In genomic region chr2:170878505-170878904, GRCh38 we compare ENCODE assay signal across 12 cellular contexts. TPM values are rescaled to one million over a fixed set of nuclear protein-coding genes. Genes with fewer than 3 reads are reported as not detected.
A peak's percentile ranks its signal among the peaks of the same experiment; 100 is the strongest.
DNase-seq lines count a peak whose midpoint lies in the region; ATAC-seq, FAIRE-seq and TF ChIP-seq lines count a peak whose summit lies in the region.
"Had no signal": no experiment of that assay in that cellular context is flagged by ENCODE, and none has a peak within 500 bp of the region (broad histone marks: within the 10 kb centered on the region; RNA-seq: fewer than 3 reads in every experiment).

No MANE protein-coding gene starts in this region.

- POLR2A ChIA-PET in activated CD8-positive, alpha-beta T cell treated with anti-CD3 and anti-CD28 coated beads, Interleukin-2, amount 10 ng/mL, durations not matched to agents 7 days and 5 days (lab: Charles Lee): no interaction called here
- POLR2A ChIA-PET in naive thymus-derived CD8-positive, alpha-beta T cell (lab: Charles Lee): no interaction called here

- DNase-seq in activated CD8-positive, alpha-beta memory T cell treated with anti-CD3 and anti-CD28 coated beads, Interleukin-2, amount 10 ng/mL, durations not matched to agents 7 days and 5 days: no peak
- no peak for DNase-seq in activated CD8-positive, alpha-beta memory T cell treated with anti-CD3 and anti-CD28 coated beads for 24 hours
- no peak for DNase-seq in activated CD8-positive, alpha-beta T cell treated with anti-CD3 and anti-CD28 coated beads, Interleukin-2, amount 10 ng/mL, durations not matched to agents 7 days and 5 days
- DNase-seq in naive thymus-derived CD8-positive, alpha-beta T cell: peak in 1 of 10 donors; percentile 9
- DNase-seq in T-helper 9 cell: no peak
- no peak for DNase-seq in GM12891 (ENCODE audit: insufficient read length, low spot score)
- DNase-seq in NCI-H1417 treated with DMSO at 0.1 percent for 48 hours (lab: John Stamatoyannopoulos, UW): no peak
- DNase-seq: activated naive CD4-positive, alpha-beta T cell; dorsolateral prefrontal cortex; head of caudate nucleus; NCI-H1930 had no signal

- TF ChIP-seq POLR2A in GM12891 (IDR thresholded peaks at IDR 0.05; ENCODE audit: low read depth, low read length): no peak

- H3K27me3 Mint-ChIP-seq in activated CD8-positive, alpha-beta memory T cell treated with anti-CD3 and anti-CD28 coated beads, Interleukin-2, amount 10 ng/mL, durations not matched to agents 7 days and 5 days: peaks cover 16% of the 10 kb centered on the region
- peaks cover 24% of the 10 kb centered on the region for H3K27me3 Mint-ChIP-seq in activated CD8-positive, alpha-beta T cell treated with anti-CD3 and anti-CD28 coated beads, Interleukin-2, amount 10 ng/mL, durations not matched to agents 7 days and 5 days (ENCODE audit: low read depth)
- peaks cover 0 to 5% (median 0%) of the 10 kb centered on the region in 5 donors for H3K27me3 Mint-ChIP-seq in naive thymus-derived CD8-positive, alpha-beta T cell

- no peaks in the 10 kb centered on the region for H3K36me3 Mint-ChIP-seq in activated CD8-positive, alpha-beta memory T cell treated with anti-CD3 and anti-CD28 coated beads, Interleukin-2, amount 10 ng/mL, durations not matched to agents 7 days and 5 days
- no peaks in the 10 kb centered on the region for H3K36me3 Mint-ChIP-seq in activated CD8-positive, alpha-beta T cell treated with anti-CD3 and anti-CD28 coated beads, Interleukin-2, amount 10 ng/mL, durations not matched to agents 7 days and 5 days (ENCODE audit: low read depth)
- H3K36me3 Mint-ChIP-seq in naive thymus-derived CD8-positive, alpha-beta T cell: no peaks in the 10 kb centered on the region

- peaks cover 9% of the 10 kb centered on the region for H3K4me1 Mint-ChIP-seq in activated CD8-positive, alpha-beta memory T cell treated with anti-CD3 and anti-CD28 coated beads, Interleukin-2, amount 10 ng/mL, durations not matched to agents 7 days and 5 days
- peaks cover 13% of the 10 kb centered on the region for H3K4me1 Mint-ChIP-seq in activated CD8-positive, alpha-beta T cell treated with anti-CD3 and anti-CD28 coated beads, Interleukin-2, amount 10 ng/mL, durations not matched to agents 7 days and 5 days (ENCODE audit: low read depth)
- H3K4me1 Mint-ChIP-seq in naive thymus-derived CD8-positive, alpha-beta T cell: peaks cover 2 to 11% (median 9%) of the 10 kb centered on the region in 4 donors

- peak overlapping the region; percentile 7 for H3K4me3 Mint-ChIP-seq in activated CD8-positive, alpha-beta memory T cell treated with anti-CD3 and anti-CD28 coated beads, Interleukin-2, amount 10 ng/mL, durations not matched to agents 7 days and 5 days
- H3K4me3 Mint-ChIP-seq in activated CD8-positive, alpha-beta T cell treated with anti-CD3 and anti-CD28 coated beads, Interleukin-2, amount 10 ng/mL, durations not matched to agents 7 days and 5 days: peak overlapping the region; percentile 39
- H3K4me3 Mint-ChIP-seq in naive thymus-derived CD8-positive, alpha-beta T cell: peak overlapping the region in 7 of 10 donors; percentile 39 to 64 (median 50)

- CTCF ChIA-PET in activated CD8-positive, alpha-beta memory T cell treated with anti-CD3 and anti-CD28 coated beads, Interleukin-2, amount 10 ng/mL, durations not matched to agents 7 days and 5 days (lab: Charles Lee): interaction anchor here (1.2 kb wide), 1 partner anchor 11 kb away, joined by 3 read pairs; no protein-coding TSS in a partner anchor
- CTCF ChIA-PET in activated CD8-positive, alpha-beta T cell treated with anti-CD3 and anti-CD28 coated beads, Interleukin-2, amount 10 ng/mL, durations not matched to agents 7 days and 5 days (lab: Charles Lee): interaction anchor here (1.0 to 1.6 kb wide), 7 partner anchors 14 to 517 kb away, joined by 3 to 5 read pairs (median 3); partner anchors contain the start of gene GORASP2

- ATAC-seq in activated CD8-positive, alpha-beta memory T cell treated with anti-CD3 and anti-CD28 coated beads, Interleukin-2, amount 10 ng/mL, durations not matched to agents 7 days and 5 days: peak; percentile 53
- ATAC-seq in HG03354 (IDR thresholded peaks at IDR 0.05; ENCODE audit: poor library complexity, severe bottlenecking, unreplicated experiment): peak; percentile 58
- peak; percentile 69 for ATAC-seq in activated CD8-positive, alpha-beta T cell treated with anti-CD3 and anti-CD28 coated beads, Interleukin-2, amount 10 ng/mL, durations not matched to agents 7 days and 5 days
- peak in 1 of 2 donors; percentile 39 for ATAC-seq in naive thymus-derived CD8-positive, alpha-beta T cell

- FAIRE-seq in GM12891 (lab: Jason Lieb, UNC): no peak

- no peaks in the 10 kb centered on the region for H3K9me3 Mint-ChIP-seq in activated CD8-positive, alpha-beta memory T cell treated with anti-CD3 and anti-CD28 coated beads, Interleukin-2, amount 10 ng/mL, durations not matched to agents 7 days and 5 days (ENCODE audit: low read depth)
- H3K9me3 Mint-ChIP-seq in activated CD8-positive, alpha-beta T cell treated with anti-CD3 and anti-CD28 coated beads, Interleukin-2, amount 10 ng/mL, durations not matched to agents 7 days and 5 days (ENCODE audit: insufficient read depth): no peaks in the 10 kb centered on the region
- H3K9me3 Mint-ChIP-seq in naive thymus-derived CD8-positive, alpha-beta T cell: no peaks in the 10 kb centered on the region

- no peak overlapping the region for H3K27ac Mint-ChIP-seq in activated CD8-positive, alpha-beta memory T cell treated with anti-CD3 and anti-CD28 coated beads, Interleukin-2, amount 10 ng/mL, durations not matched to agents 7 days and 5 days
- H3K27ac Mint-ChIP-seq in activated CD8-positive, alpha-beta T cell treated with anti-CD3 and anti-CD28 coated beads, Interleukin-2, amount 10 ng/mL, durations not matched to agents 7 days and 5 days: peak overlapping the region; percentile 54
- H3K27ac Mint-ChIP-seq in naive thymus-derived CD8-positive, alpha-beta T cell: peak overlapping the region in 3 of 10 donors; percentile 26 to 68 (median 29)

TF ChIP-seq in GM12891, 5 proteins besides CTCF, POLR2A, EP300 and RAD21:
- no peak for TF ChIP-seq POLR2AphosphoS5 (IDR thresholded peaks at IDR 0.05; ENCODE audit: low read depth, low read length)
- no peak for TF ChIP-seq TAF1 (IDR thresholded peaks at IDR 0.05; ENCODE audit: low read depth, low read length)
- no peak for TF ChIP-seq SPI1 (IDR thresholded peaks at IDR 0.05; ENCODE audit: low read depth, low read length)
- no peak for TF ChIP-seq POU2F2 (IDR thresholded peaks at IDR 0.05; ENCODE audit: low read depth, low read length)
- TF ChIP-seq PAX5 (IDR thresholded peaks at IDR 0.05; ENCODE audit: insufficient read depth, low read length, severe bottlenecking): no peak

RNA-seq across cellular contexts. Expression of gene GORASP2, which starts 50.5 kb away (rescaled TPM):
- 10 to 100 TPM; 45.3 to 64.4 TPM for total RNA-seq in activated CD8-positive, alpha-beta memory T cell treated with anti-CD3 and anti-CD28 coated beads, Interleukin-2, amount 10 ng/mL, durations not matched to agents 7 days and 5 days
- total RNA-seq in activated CD8-positive, alpha-beta T cell treated with anti-CD3 and anti-CD28 coated beads, Interleukin-2, amount 10 ng/mL, durations not matched to agents 7 days and 5 days: 10 to 100 TPM; 65.2 to 65.9 TPM
- 10 to 100 TPM; 66.0 to 74.7 TPM for total RNA-seq in naive thymus-derived CD8-positive, alpha-beta T cell
- 10 to 100 TPM; 70.1 to 91.9 (median 89.2) TPM for polyA plus RNA-seq in naive thymus-derived CD8-positive, alpha-beta T cell
- 63.8 TPM for polyA plus RNA-seq in GM12891 (2012; ENCODE audit: low read depth, missing spikeins)
